Comparison of ENCODE assay signal across 18 cellular contexts in genomic region chr5:172564187-172564586, GRCh38.
A peak's percentile ranks its signal among the peaks of the same experiment; 100 is the strongest.
DNase-seq lines count a peak whose midpoint lies in the region; ATAC-seq, FAIRE-seq and TF ChIP-seq lines count a peak whose summit lies in the region.
"Had no signal": no experiment of that assay in that cellular context is flagged by ENCODE, and none has a peak within 500 bp of the region (broad histone marks: within the 10 kb centered on the region; RNA-seq: fewer than 3 reads in every experiment).

No MANE protein-coding gene starts in this region.

- H3K36me3 ChIP-seq in body of pancreas (replicated peaks in 1 of 2; ENCODE audit: insufficient read depth in 1 of 2, low read depth in 2 of 2) (no peaks in the 10 kb centered on the region), pancreas (no peaks in the 10 kb centered on the region)

- H3K4me3 ChIP-seq in body of pancreas (no peak overlapping the region), pancreas (no peak overlapping the region)

- TF ChIP-seq CTCF in body of pancreas (IDR thresholded peaks at IDR 0.05) (no peak), pancreas (IDR thresholded peaks at IDR 0.05) (no peak)

- H3K4me1 ChIP-seq in body of pancreas = peaks cover 14% of the 10 kb centered on the region
- H3K4me1 ChIP-seq in pancreas = peaks cover 5 to 12% (median 10%) of the 10 kb centered on the region in 3 donors

- DNase-seq in HT-29 (ENCODE audit: low spot score) = peak; percentile 28
- peak; percentile 74 for DNase-seq in NCI-H2107 (lab: John Stamatoyannopoulos, UW)
- DNase-seq in body of pancreas = peak; percentile 61 to 82 (median 76)
- peak in 5 of 6 donors; percentile 60 to 81 (median 72) for DNase-seq in pancreas
- no peak for DNase-seq in activated CD4-positive, alpha-beta T cell treated with anti-CD3 and anti-CD28 coated beads for 1 hour
- DNase-seq: activated CD8-positive, alpha-beta T cell treated with anti-CD3 and anti-CD28 coated beads for 36 hours; activated gamma-delta T cell treated with Interleukin-2 at 50 U/mL for 16 hours; effector memory CD8-positive, alpha-beta T cell; natural killer cell; retina; SIG-M5; stimulated activated CD4-positive, alpha-beta T cell treated with anti-CD3 and anti-CD28 coated beads, Interleukin-4, amount 100 ng/mL, for 1 hour; T1000 had no signal

- TF ChIP-seq POLR2A in body of pancreas (IDR thresholded peaks at IDR 0.05) = no peak

- WGBS in body of pancreas, 2 donors = 21 to 30% methylated on average over 9 to 10 of the region's 10 CpGs
- 13% methylated on average over 10 of the region's 10 CpGs for WGBS in pancreas, 2 donors

- H3K27me3 ChIP-seq in body of pancreas (no peaks in the 10 kb centered on the region), pancreas (no peaks in the 10 kb centered on the region)

- intact Hi-C loops in body of pancreas (cut with DNase I) = no loop called here
- intact Hi-C loops in pancreas (cut with DNase I) = no loop called here

- H3K27ac ChIP-seq in body of pancreas (peak overlapping the region in 1 of 4 donors; percentile 7), pancreas (peak overlapping the region in 1 of 4 donors; percentile 16)

- H3K9me3 ChIP-seq in body of pancreas = no peaks in the 10 kb centered on the region
- H3K9me3 ChIP-seq in pancreas = no peaks in the 10 kb centered on the region

- FAIRE-seq in pancreas (lab: Jason Lieb, UNC) = no peak
- FAIRE-seq: GM12892 had no signal

- ATAC-seq in body of pancreas = peak; percentile 90
- peak; percentile 94 to 98 (median 96) for ATAC-seq in pancreas
- ATAC-seq in GM19328 (IDR thresholded peaks at IDR 0.05; ENCODE audit: unreplicated experiment) = no peak
- ATAC-seq in HG02870 (IDR thresholded peaks at IDR 0.05; ENCODE audit: unreplicated experiment) = no peak
- no peak for ATAC-seq in HG03354 (IDR thresholded peaks at IDR 0.05; ENCODE audit: poor library complexity, severe bottlenecking, unreplicated experiment)
- ATAC-seq: activated CD8-positive, alpha-beta T cell treated with anti-CD3 and anti-CD28 coated beads for 36 hours; effector memory CD8-positive, alpha-beta T cell; natural killer cell; stimulated activated memory B cell treated with anti-CD40 and anti-IgM and Interleukin-4, amounts not matched to agents 10 μg/mL and 1 μg/mL and 100 μg/mL, for 72 hours had no signal

Comparison
In these comparisons a context has a peak if more than half of its experiments do, and no peak if none do; other contexts are left out.
1. ATAC-seq: peak in body of pancreas (single experiment) and pancreas (4 of 4); none in GM19328 (single experiment), HG02870 (single experiment) and HG03354 (single experiment).